ENCODE assay signal across 9 cellular contexts in the genomic region with DNA sequence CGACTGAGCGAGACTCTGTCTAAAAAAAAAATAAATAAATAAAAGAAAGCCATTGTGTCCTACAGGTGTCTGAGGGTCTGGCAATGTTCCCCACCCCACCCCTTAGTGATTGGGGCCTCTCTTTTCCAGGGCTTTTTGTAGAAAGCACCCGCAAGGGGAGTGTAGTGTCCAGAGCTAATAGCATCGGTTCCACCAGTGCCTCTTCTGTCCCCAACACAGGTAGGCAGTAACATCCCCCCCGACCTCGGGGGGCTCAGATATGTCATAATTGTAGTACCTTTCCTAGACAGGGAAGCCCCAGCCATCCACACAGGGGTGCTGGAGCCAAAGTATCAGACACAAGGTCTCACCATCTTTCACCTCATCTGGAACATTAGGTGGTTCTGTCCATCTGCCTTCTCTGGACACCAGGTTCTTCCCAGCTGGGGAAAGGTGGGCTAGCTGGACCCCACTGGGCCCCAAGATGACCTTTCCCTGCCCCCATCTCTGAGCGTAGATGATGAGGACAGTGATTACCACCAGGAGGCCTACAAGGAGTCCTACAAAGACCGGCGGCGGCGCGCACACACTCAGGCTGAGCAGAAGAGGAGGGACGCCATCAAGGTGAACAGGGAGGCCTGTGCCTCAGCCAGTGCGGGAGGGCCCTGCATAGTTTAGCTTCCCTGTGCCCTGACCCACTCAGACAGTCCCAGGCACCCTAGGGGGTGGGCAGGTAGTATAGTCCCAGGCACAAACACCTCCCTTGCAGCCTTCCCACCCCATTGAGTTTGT. TPM values are rescaled to one million over a fixed set of nuclear protein-coding genes. Genes with fewer than 3 reads are reported as not detected.
DNase-seq lines count a peak whose midpoint lies in the region; ATAC-seq and TF ChIP-seq lines count a peak whose summit lies in the region.
"Had no signal": no experiment of that assay in that cellular context is flagged by ENCODE, and none has a peak within 500 bp of the region (broad histone marks: within the 10 kb centered on the region; RNA-seq: fewer than 3 reads in every experiment).

No MANE protein-coding gene starts in this region.

- H3K4ac ChIP-seq in IMR-90 (ENCODE audit: low read depth, low read length) = no peak overlapping the region

- H4K8ac ChIP-seq in IMR-90 (ENCODE audit: low read depth in 2 of 2, low read length in 2 of 2) = no peak overlapping the region

- no peak for DNase-seq in CD14-positive monocyte (ENCODE audit: low spot score)
- DNase-seq in IMR-90 = no peak
- no peak for DNase-seq in chondrocyte (ENCODE audit: low spot score)
- no peak for DNase-seq in nephron progenitor cell
- no peak for DNase-seq in NK-92 treated with Interleukin-12 subunit alpha and Interleukin-12 subunit beta, amount 100 ng/mL, for 24 hours (lab: John Stamatoyannopoulos, UW)
- no peak for DNase-seq in 8988T
- DNase-seq in NCI-H2107 (lab: John Stamatoyannopoulos, UW) = no peak
- DNase-seq: DMS79 had no signal

- H3K9me3 Mint-ChIP-seq in CD14-positive monocyte (no peaks in the 10 kb centered on the region), chondrocyte (ENCODE audit: low read depth) (no peaks in the 10 kb centered on the region), nephron progenitor cell (no peaks in the 10 kb centered on the region)

- no peak overlapping the region for H3K14ac ChIP-seq in IMR-90 (replicated peaks; ENCODE audit: low read depth, low read length)

- ATAC-seq in IMR-90 (ENCODE audit: low read depth) (no peak), GM21576 (IDR thresholded peaks at IDR 0.05; ENCODE audit: unreplicated experiment) (no peak)

- H2BK5ac ChIP-seq in IMR-90 (ENCODE audit: low read depth, low read length, poor library complexity, severe bottlenecking) = no peak overlapping the region

- H3K18ac ChIP-seq in IMR-90 (ENCODE audit: low read depth, low read length) = no peak overlapping the region

- H2BK15ac ChIP-seq in IMR-90 (ENCODE audit: low read depth, low read length) = no peak overlapping the region

- peak overlapping the region; percentile 40 for H2AK9ac ChIP-seq in IMR-90 (replicated peaks; ENCODE audit: low read depth, low read length, poor library complexity)

- H3K27ac ChIP-seq in IMR-90 (ENCODE audit: insufficient read depth, low read length) = no peak overlapping the region

- H4K20me1 ChIP-seq in IMR-90 (ENCODE audit: insufficient read depth, low read length) = peaks cover 12% of the 10 kb centered on the region; the same call in 1 of the 2 replicates

- H3K4me2 ChIP-seq in IMR-90 (ENCODE audit: low read depth, low read length) = no peak overlapping the region

- TF ChIP-seq CTCF in CD14-positive monocyte (IDR thresholded peaks at IDR 0.05) = no peak
- TF ChIP-seq CTCF in IMR-90 (conservative IDR thresholded peaks at IDR 0.05; ENCODE audit: low read depth, low read length) = no peak
- no peak for TF ChIP-seq CTCF in chondrocyte (IDR thresholded peaks at IDR 0.05)
- no peak for TF ChIP-seq CTCF in nephron progenitor cell (IDR thresholded peaks at IDR 0.05)

- no peak for TF ChIP-seq RAD21 in IMR-90 (IDR thresholded peaks at IDR 0.05; ENCODE audit: low read length)

- POLR2A ChIA-PET in IMR-90 (lab: Charles Lee; ENCODE audit: unreplicated experiment) = no interaction called here

- no peak overlapping the region for H2AK5ac ChIP-seq in IMR-90 (ENCODE audit: low read depth, low read length)

- H3K36me3 ChIP-seq in IMR-90 (ENCODE audit: control insufficient read depth, insufficient read depth, low read length) = peaks cover 74% of the 10 kb centered on the region

- intact Hi-C loops in CD14-positive monocyte (cut with micrococcal nuclease) = loop anchor here (5.0 kb wide), 2 partner anchors 39 to 429 kb away; a partner anchor contains a TSS
- intact Hi-C loops in IMR-90 (cut with micrococcal nuclease) = no loop called here

- no peak overlapping the region for H4K91ac ChIP-seq in IMR-90 (ENCODE audit: insufficient read depth, low read depth, low read length)

- peak overlapping the region; percentile 43; the same call in 1 of the 2 replicates for H3K23ac ChIP-seq in IMR-90 (ENCODE audit: low read depth, low read length)

- in situ Hi-C loops in IMR-90 (cut with MboI; ENCODE audit: low sequenced_read_pairs) = no loop called here

- H3K9ac ChIP-seq in IMR-90 (ENCODE audit: low read depth, low read length) = no peak overlapping the region

- no peaks in the 10 kb centered on the region for H3K9me3 ChIP-seq in IMR-90 (ENCODE audit: control insufficient read depth, insufficient read depth, low read length)

- peaks cover 36 to 86% of the 10 kb centered on the region in 2 experiments; a peak in 3 of 4 replicates for H3K79me1 ChIP-seq in IMR-90 (ENCODE audit: low read depth in 1 of 2, low read length in 2 of 2)

- peaks cover 11% of the 10 kb centered on the region for H3K9me1 ChIP-seq in IMR-90 (ENCODE audit: insufficient read depth, low read length)

- no CpG with 5 or more reads among the region's 14 CpGs for WGBS in IMR-90 (ENCODE audit: extremely low coverage in 2 of 2, insufficient read length in 1 of 2), 2 experiments

- H3K4me3 ChIP-seq in IMR-90 (ENCODE audit: insufficient read depth, low read depth, low read length) = no peak overlapping the region

- H2AFZ ChIP-seq in IMR-90 (replicated peaks; ENCODE audit: low read length, poor library complexity) = no peak overlapping the region

- dilution Hi-C loops in IMR-90 (cut with HindIII; ENCODE audit: low sequenced_read_pairs, unreplicated experiment) = no loop called here

- H3K4me3 Mint-ChIP-seq in CD14-positive monocyte (peak overlapping the region in 1 of 2 donors; percentile 93), chondrocyte (ENCODE audit: unreplicated experiment) (peak overlapping the region; percentile 2), nephron progenitor cell (peak overlapping the region; percentile 95)

- no peak overlapping the region for H4K5ac ChIP-seq in IMR-90 (ENCODE audit: low read depth, low read length)

- H3K4me1 Mint-ChIP-seq in CD14-positive monocyte = peaks cover 32% of the 10 kb centered on the region
- H3K4me1 Mint-ChIP-seq in chondrocyte (ENCODE audit: low read depth) = peaks cover 25% of the 10 kb centered on the region
- H3K4me1 Mint-ChIP-seq in nephron progenitor cell = peaks cover 17% of the 10 kb centered on the region

- TF ChIP-seq POLR2A in IMR-90 (IDR thresholded peaks at IDR 0.05; ENCODE audit: low read depth, low read length) = no peak

- no TSS peak for BruUV-seq in IMR-90 (replicated peaks; lab: Mats Ljungman, UMichigan)

- no peak overlapping the region for H3K56ac ChIP-seq in IMR-90 (ENCODE audit: extremely low read depth, insufficient read depth, low read length)

- CTCF ChIA-PET in IMR-90 (lab: Yijun Ruan, JAX) = no interaction called here

- no peak overlapping the region for H2BK20ac ChIP-seq in IMR-90 (ENCODE audit: low read depth, low read length)

- peaks cover 71 to 79% of the 10 kb centered on the region in 2 donors for H3K36me3 Mint-ChIP-seq in CD14-positive monocyte
- peaks cover 28% of the 10 kb centered on the region for H3K36me3 Mint-ChIP-seq in chondrocyte (ENCODE audit: low read depth)
- H3K36me3 Mint-ChIP-seq in nephron progenitor cell (ENCODE audit: low read depth) = peaks cover 45% of the 10 kb centered on the region

- no peak overlapping the region for H2BK120ac ChIP-seq in IMR-90 (ENCODE audit: low read depth, low read length)

- H3K4me1 ChIP-seq in IMR-90 (ENCODE audit: control insufficient read depth, insufficient read depth, low read length) = peaks cover 7% of the 10 kb centered on the region

- H3K27me3 ChIP-seq in IMR-90 (ENCODE audit: control insufficient read depth, insufficient read depth, low read length) = no peaks in the 10 kb centered on the region

- H3K27me3 Mint-ChIP-seq in CD14-positive monocyte (ENCODE audit: low read depth in 3 of 3) = peaks cover 0 to 1% (median 0%) of the 10 kb centered on the region in 3 donors
- no peaks in the 10 kb centered on the region for H3K27me3 Mint-ChIP-seq in chondrocyte (ENCODE audit: low read depth)
- no peaks in the 10 kb centered on the region for H3K27me3 Mint-ChIP-seq in nephron progenitor cell (ENCODE audit: low read depth, poor library complexity)

- peak overlapping the region in 6 of 7 donors; percentile 61 to 96 (median 82) for H3K27ac Mint-ChIP-seq in CD14-positive monocyte
- no peak overlapping the region for H3K27ac Mint-ChIP-seq in chondrocyte (ENCODE audit: unreplicated experiment)
- H3K27ac Mint-ChIP-seq in nephron progenitor cell = peak overlapping the region; percentile 83

TF ChIP-seq in IMR-90, 13 proteins besides CTCF, POLR2A, EP300 and RAD21 (continues in another document):
- TF ChIP-seq CEBPB (IDR thresholded peaks at IDR 0.05; ENCODE audit: low read depth, low read length) = no peak
- TF ChIP-seq NFE2L2 (IDR thresholded peaks at IDR 0.05; ENCODE audit: low read depth, low read length) = no peak
- no peak for TF ChIP-seq SMC3 (IDR thresholded peaks at IDR 0.05; ENCODE audit: low read depth, low read length)

RNA-seq across cellular contexts. Expression of a gene that starts 1.6 kb away (rescaled TPM):
- polyA plus RNA-seq in CD14-positive monocyte (10 to 100 TPM; 61.4 to 63.5 TPM), IMR-90 (2012; rRNA removed) (45.5 and 45.6 TPM in 2 replicates)
- total RNA-seq in IMR-90 (2012; rRNA removed) (37.5 and 37.8 TPM in 2 replicates), chondrocyte (30.1 to 37.0 TPM (median 30.3 TPM) in 3 replicates)
- 17.2 and 19.2 TPM in 2 replicates for polyA plus RNA-seq in IMR-90 (2012; cell fraction: cytosol; rRNA removed)
- 115 and 123 TPM in 2 replicates for polyA plus RNA-seq in IMR-90 (2012; cell fraction: nucleus; rRNA removed; ENCODE audit: low replicate concordance)

RNA-seq across cellular contexts. Expression of a gene that starts 6.6 kb away (rescaled TPM):
- 10 to 100 TPM; 52.6 to 57.9 TPM for polyA plus RNA-seq in CD14-positive monocyte
- 9.7 and 10.6 TPM in 2 replicates for total RNA-seq in IMR-90 (2012; rRNA removed)
- 44.0 and 46.6 TPM in 2 replicates for polyA plus RNA-seq in IMR-90 (2012; rRNA removed)
- polyA plus RNA-seq in IMR-90 (2012; cell fraction: cytosol; rRNA removed) = 32.3 and 40.6 TPM in 2 replicates
- 76.9 and 130 TPM in 2 replicates for polyA plus RNA-seq in IMR-90 (2012; cell fraction: nucleus; rRNA removed; ENCODE audit: low replicate concordance)
- total RNA-seq in chondrocyte = 31.2 to 57.3 TPM (median 37.1 TPM) in 3 replicates

RNA-seq across cellular contexts. Expression of a gene that starts 9.0 kb away (rescaled TPM):
- polyA plus RNA-seq in CD14-positive monocyte (not detected), IMR-90 (2012; rRNA removed) (9.8 and 11.1 TPM in 2 replicates)
- total RNA-seq in IMR-90 (2012; rRNA removed) (5.6 and 8.9 TPM in 2 replicates), chondrocyte (4.9 to 13.0 TPM (median 6.1 TPM) in 3 replicates)
- 2.9 and 5.3 TPM in 2 replicates for polyA plus RNA-seq in IMR-90 (2012; cell fraction: cytosol; rRNA removed)
- polyA plus RNA-seq in IMR-90 (2012; cell fraction: nucleus; rRNA removed; ENCODE audit: low replicate concordance) = 6.5 and 20.3 TPM in 2 replicates

RNA-seq across cellular contexts. Expression of a gene that starts 15.8 kb away (rescaled TPM):
- polyA plus RNA-seq in CD14-positive monocyte = under 1 TPM; 0.19 to 0.27 TPM
- total RNA-seq in IMR-90 (2012; rRNA removed) = 0.56 and 0.72 TPM in 2 replicates
- polyA plus RNA-seq in IMR-90 (2012; rRNA removed) = 1.4 and 2.9 TPM in 2 replicates
- 1.4 and 2.6 TPM in 2 replicates for polyA plus RNA-seq in IMR-90 (2012; cell fraction: cytosol; rRNA removed)
- polyA plus RNA-seq in IMR-90 (2012; cell fraction: nucleus; rRNA removed; ENCODE audit: low replicate concordance) = 1.5 and 3.3 TPM in 2 replicates
- total RNA-seq in chondrocyte = 1.4 to 2.6 TPM (median 1.4 TPM) in 3 replicates

RNA-seq across cellular contexts. Expression of a gene that starts 32.5 kb away (rescaled TPM):
- polyA plus RNA-seq in CD14-positive monocyte = 10 to 100 TPM; 10.4 to 24.9 TPM
- 6.5 and 7.5 TPM in 2 replicates for total RNA-seq in IMR-90 (2012; rRNA removed)
- polyA plus RNA-seq in IMR-90 (2012; rRNA removed) = 29.2 TPM in 2 replicates
- polyA plus RNA-seq in IMR-90 (2012; cell fraction: cytosol; rRNA removed) = 17.3 and 46.5 TPM in 2 replicates
- 42.7 and 138 TPM in 2 replicates for polyA plus RNA-seq in IMR-90 (2012; cell fraction: nucleus; rRNA removed; ENCODE audit: low replicate concordance)
- total RNA-seq in chondrocyte = 64.5 to 68.7 TPM (median 66.4 TPM) in 3 replicates
